23 cellular contexts compared by ENCODE assay signal in genomic region chr12:77796775-77797174, GRCh38. TPM values are rescaled to one million over a fixed set of nuclear protein-coding genes. Genes with fewer than 3 reads are reported as not detected.
DNase-seq lines count a peak whose midpoint lies in the region; ATAC-seq and TF ChIP-seq lines count a peak whose summit lies in the region.
"Had no signal": no experiment of that assay in that cellular context is flagged by ENCODE, and none has a peak within 500 bp of the region (broad histone marks: within the 10 kb centered on the region; RNA-seq: fewer than 3 reads in every experiment).

No MANE protein-coding gene starts in this region.

- H3K27ac ChIP-seq in left lung = no peak overlapping the region
- H3K27ac ChIP-seq: adrenal gland, foreskin keratinocyte, lower lobe of right lung, psoas muscle, SK-N-MC, stomach, uterus, WERI-Rb-1 had no signal

- intact Hi-C loops in left lung (cut with DNase I) = no loop called here

- ATAC-seq in HG03045 (IDR thresholded peaks at IDR 0.05; ENCODE audit: unreplicated experiment) (no peak), left lung (no peak)
- ATAC-seq: foreskin keratinocyte; lower lobe of right lung; naive thymus-derived CD8-positive, alpha-beta T cell; psoas muscle had no signal

- H3K36me3 ChIP-seq in left lung = no peaks in the 10 kb centered on the region
- H3K36me3 ChIP-seq: adrenal gland, lower lobe of right lung, stomach, uterus, WERI-Rb-1 had no signal

- no peak for TF ChIP-seq CTCF in left lung (IDR thresholded peaks at IDR 0.05)

- DNase-seq in AG08395 (ENCODE audit: low spot score) (peak; percentile 19), HT1080 (ENCODE audit: low read depth) (peak; percentile 36), brain pericyte (ENCODE audit: low read depth, low spot score) (peak; percentile 10), hepatic stellate cell (ENCODE audit: low spot score) (peak; percentile 5), left lung (no peak), T-helper 1 cell (no peak)
- no peak for DNase-seq in stimulated activated naive CD4-positive, alpha-beta T cell treated with Interleukin-2 at 50 U/mL for 16 hours (lab: John Stamatoyannopoulos, UW)
- DNase-seq: adrenal gland; Calu3; lower lobe of right lung; MM.1S; naive thymus-derived CD8-positive, alpha-beta T cell; NCI-H187 treated with DMSO at 0.1 percent for 48 hours; NCI-H510A treated with DMSO at 0.1 percent for 48 hours; OCI-M1; psoas muscle; stomach; uterus; WERI-Rb-1 had no signal

- H3K4me3 ChIP-seq in left lung = no peak overlapping the region
- H3K4me3 ChIP-seq: adrenal gland, lower lobe of right lung, psoas muscle, SK-N-MC, stomach, uterus had no signal

- H3K27me3 ChIP-seq in left lung = no peaks in the 10 kb centered on the region
- H3K27me3 ChIP-seq: adrenal gland, stomach, uterus had no signal

- H3K9me3 ChIP-seq in left lung = no peaks in the 10 kb centered on the region
- H3K9me3 ChIP-seq: lower lobe of right lung, psoas muscle, stomach, uterus had no signal

- H3K4me1 ChIP-seq in left lung = no peaks in the 10 kb centered on the region
- H3K4me1 ChIP-seq: adrenal gland, foreskin keratinocyte, lower lobe of right lung, psoas muscle, uterus had no signal

RNA-seq across cellular contexts. Expression of gene NAV3, which starts 33.9 kb away (rescaled TPM):
- total RNA-seq in HT1080 (2014; rRNA removed; shearing (Covaris generic)) = 59.7 and 71.0 TPM in 2 replicates
- polyA plus RNA-seq in HT1080 (2015; cell fraction: cytosol; rRNA removed) = 7.4 and 25.6 TPM in 2 replicates
- 24.3 and 28.9 TPM in 2 replicates for polyA plus RNA-seq in HT1080 (2015; cell fraction: nucleus; rRNA removed)
- 10 to 100 TPM in 1 of 2 donors, 1 to 10 TPM in 1; 8.6 to 10.8 TPM for total RNA-seq in left lung
- total RNA-seq: activated T-helper 1 cell treated with anti-CD3 and anti-CD28 coated beads, Interleukin-12 subunit alpha, Interleukin-12 subunit beta, Interleukin-2, Interleukin-4 antibody, amounts not matched to agents 30 ng/mL and 10 ng/mL and 1 ng/mL, durations not matched to agents 14 hours and 24 hours and 36 hours; naive thymus-derived CD8-positive, alpha-beta T cell had no signal
- polyA plus RNA-seq: naive thymus-derived CD8-positive, alpha-beta T cell had no signal

Comparison
In these comparisons a context has a peak if more than half of its experiments do, and no peak if none do; other contexts are left out.
1. DNase-seq: peak in AG08395 (single experiment), HT1080 (single experiment), brain pericyte (single experiment) and hepatic stellate cell (single experiment); none in stimulated activated naive CD4-positive, alpha-beta T cell treated with Interleukin-2 at 50 U/mL for 16 hours (single experiment), left lung (0 of 2) and T-helper 1 cell (0 of 5).